In genomic region chr1:155745284-155746228, GRCh38 we compare ENCODE assay signal across 8 cellular contexts. TPM values are rescaled to one million over a fixed set of nuclear protein-coding genes. Genes with fewer than 3 reads are reported as not detected.
DNase-seq lines count a peak whose midpoint lies in the region; TF ChIP-seq lines count a peak whose summit lies in the region.
"Not testable (repeated sequence)": the region's sequence is repeated elsewhere in the genome, so short reads cannot be mapped to it uniquely, and the experiment has no call there.

No MANE protein-coding gene starts in this region.

- H3K36me3 ChIP-seq in suprapubic skin = peaks cover 21% of the 10 kb centered on the region

- not testable (repeated sequence) for TF ChIP-seq POLR2A in suprapubic skin (IDR thresholded peaks at IDR 0.05)

- peaks cover 14% of the 10 kb centered on the region for H3K4me1 Mint-ChIP-seq in HFFc6 (ENCODE audit: low read depth)
- H3K4me1 Mint-ChIP-seq in activated naive CD4-positive, alpha-beta T cell treated with anti-CD3 and anti-CD28 coated beads, Interleukin-2, amount 10 ng/mL, durations not matched to agents 7 days and 5 days = not testable (repeated sequence)

- not testable (repeated sequence) for H3K36me3 Mint-ChIP-seq in HFFc6 (ENCODE audit: low read depth)
- H3K36me3 Mint-ChIP-seq in activated naive CD4-positive, alpha-beta T cell treated with anti-CD3 and anti-CD28 coated beads, Interleukin-2, amount 10 ng/mL, durations not matched to agents 7 days and 5 days = peaks cover 14% of the 10 kb centered on the region

- CTCF ChIA-PET in activated naive CD4-positive, alpha-beta T cell treated with anti-CD3 and anti-CD28 coated beads, Interleukin-2, amount 10 ng/mL, durations not matched to agents 7 days and 5 days (lab: Charles Lee) = interaction anchor here (0.9 to 2.2 kb wide), 2 partner anchors 12 to 16 kb away, joined by 3 to 6 read pairs; no protein-coding TSS in a partner anchor

- H3K27me3 Mint-ChIP-seq in HFFc6 (ENCODE audit: insufficient read depth); activated naive CD4-positive, alpha-beta T cell treated with anti-CD3 and anti-CD28 coated beads, Interleukin-2, amount 10 ng/mL, durations not matched to agents 7 days and 5 days: not testable (repeated sequence)

- H3K27ac Mint-ChIP-seq in HFFc6 = peak overlapping the region; percentile 84
- H3K27ac Mint-ChIP-seq in activated naive CD4-positive, alpha-beta T cell treated with anti-CD3 and anti-CD28 coated beads, Interleukin-2, amount 10 ng/mL, durations not matched to agents 7 days and 5 days = peak overlapping the region; percentile 88

- H3K9me3 ChIP-seq in suprapubic skin = not testable (repeated sequence)

- H3K4me3 Mint-ChIP-seq in HFFc6 = peak overlapping the region; percentile 92
- peak overlapping the region; percentile 91 for H3K4me3 Mint-ChIP-seq in activated naive CD4-positive, alpha-beta T cell treated with anti-CD3 and anti-CD28 coated beads, Interleukin-2, amount 10 ng/mL, durations not matched to agents 7 days and 5 days

- peak overlapping the region; percentile 59 for H3K4me3 ChIP-seq in suprapubic skin

- H3K27me3 ChIP-seq in suprapubic skin = not testable (repeated sequence)

- TF ChIP-seq EP300 in suprapubic skin (IDR thresholded peaks at IDR 0.05) = not testable (repeated sequence)

- H3K9me3 Mint-ChIP-seq in HFFc6; activated naive CD4-positive, alpha-beta T cell treated with anti-CD3 and anti-CD28 coated beads, Interleukin-2, amount 10 ng/mL, durations not matched to agents 7 days and 5 days: not testable (repeated sequence)

- DNase-seq in GM04504 (ENCODE audit: low read depth) = peak; percentile 93
- DNase-seq in HFFc6 = peak; percentile 99
- peak; percentile 93 for DNase-seq in NAMALWA (ENCODE audit: low spot score)
- peak; percentile 98 for DNase-seq in SK-MEL-5 (ENCODE audit: low read depth, low spot score)
- peak; percentile 94 for DNase-seq in activated naive CD4-positive, alpha-beta T cell treated with anti-CD3 and anti-CD28 coated beads, Interleukin-2, amount 10 ng/mL, durations not matched to agents 7 days and 5 days
- peak; percentile 95 for DNase-seq in globus pallidus (ENCODE audit: low spot score)
- DNase-seq in nucleus accumbens (lab: John Stamatoyannopoulos, UW) = peak; percentile 24 to 98 (median 90)
- DNase-seq in suprapubic skin (ENCODE audit: low spot score in 2 of 2) = peak; percentile 95 to 97

- in situ Hi-C loops in SK-MEL-5 (cut with HindIII; ENCODE audit: low pct_unique_long_range_greater_than_20kb, low sequenced_read_pairs) = not testable (repeated sequence)

- TF ChIP-seq CTCF in HFFc6 (IDR thresholded peaks at IDR 0.05); suprapubic skin (IDR thresholded peaks at IDR 0.05): not testable (repeated sequence)

- H3K4me1 ChIP-seq in suprapubic skin = not testable (repeated sequence)

- peak overlapping the region; percentile 64 for H3K27ac ChIP-seq in suprapubic skin

- WGBS in suprapubic skin = 0% methylated on average over 7 of the region's 77 CpGs

RNA-seq across cellular contexts. Expression of gene DAP3, which starts 56.7 kb away (rescaled TPM):
- 100 to 1,000 TPM; 100 to 110 (median 104) TPM for total RNA-seq in HFFc6 (2021; fragmentation: NEBNext Ultra II Directional; extraction: Animal tissue kit (Norgen Biotek cat#: 25700))
- 71.9 and 75.6 TPM in 2 replicates for total RNA-seq in SK-MEL-5 (2014; rRNA removed; shearing (Covaris generic))
- 143 and 146 TPM in 2 replicates for polyA plus RNA-seq in SK-MEL-5 (2015; cell fraction: cytosol; rRNA removed)
- 278 and 476 TPM in 2 replicates for polyA plus RNA-seq in SK-MEL-5 (2015; cell fraction: nucleus; rRNA removed)
- total RNA-seq in suprapubic skin = 100 to 1,000 TPM; 151 to 249 (median 187) TPM

RNA-seq across cellular contexts. Expression of gene YY1AP1, which starts 57.0 kb away (rescaled TPM):
- 10 to 100 TPM; 39.6 to 50.7 (median 42.0) TPM for total RNA-seq in HFFc6 (2021; fragmentation: NEBNext Ultra II Directional; extraction: Animal tissue kit (Norgen Biotek cat#: 25700))
- 24.9 and 26.2 TPM in 2 replicates for total RNA-seq in SK-MEL-5 (2014; rRNA removed; shearing (Covaris generic))
- 47.2 and 61.8 TPM in 2 replicates for polyA plus RNA-seq in SK-MEL-5 (2015; cell fraction: cytosol; rRNA removed)
- 71.7 and 105 TPM in 2 replicates for polyA plus RNA-seq in SK-MEL-5 (2015; cell fraction: nucleus; rRNA removed)
- 100 to 1,000 TPM in 1 of 4 donors, 10 to 100 TPM in 3; 56.0 to 106 (median 80.1) TPM for total RNA-seq in suprapubic skin

Comparison
In these comparisons a context has a peak if more than half of its experiments do, and no peak if none do; other contexts are left out.
1. Peak in every context shown above with its lines: DNase-seq, H3K4me3 ChIP-seq and H3K27ac ChIP-seq.